Comparison of ENCODE assay signal across 1 cellular context in genomic region chr9:131125288-131126058, GRCh38.
TF ChIP-seq lines count a peak whose summit lies in the region.

NUP214 (plus strand) TSS chr9:131125586; CDS start chr9:131125705, 119 bp downstream.

TF ChIP-seq in HEK293, 187 proteins besides CTCF, POLR2A, EP300 and RAD21 (continued from another document):
- TF ChIP-seq PRDM2 (tag by site-specific recombination; IDR thresholded peaks at IDR 0.05; ENCODE audit: borderline replicate concordance) (no peak), PRDM4 (tag by site-specific recombination; IDR thresholded peaks at IDR 0.05) (0 out of 2 replicates have a peak, but pooled peaks have one; percentile 18), ZNF571 (tag by site-specific recombination; IDR thresholded peaks at IDR 0.05) (no peak), ZNF600 (tag by site-specific recombination; IDR thresholded peaks at IDR 0.05) (0 out of 2 replicates have a peak, but pooled peaks have one; percentile 2), ZNF707 (tag by site-specific recombination; IDR thresholded peaks at IDR 0.05) (no peak), ZNF37A (tag by site-specific recombination; IDR thresholded peaks at IDR 0.05) (no peak), ZNF366 (tag by site-specific recombination; conservative IDR thresholded peaks at IDR 0.05) (0 out of 2 replicates have a peak, but pooled peaks have one; percentile 14), ZBTB1 (tag by site-specific recombination; IDR thresholded peaks at IDR 0.05) (no peak), PRDM10 (tag by site-specific recombination; IDR thresholded peaks at IDR 0.05) (peak; percentile 84; the same call in 1 of the 2 replicates), ZNF2 (tag by site-specific recombination; IDR thresholded peaks at IDR 0.05) (peak; percentile 86), ZXDB (tag by site-specific recombination; IDR thresholded peaks at IDR 0.05) (peak; percentile 91), ZNF610 (tag by site-specific recombination; IDR thresholded peaks at IDR 0.05; ENCODE audit: borderline replicate concordance) (peak; percentile 96), ZNF660 (tag by site-specific recombination; IDR thresholded peaks at IDR 0.05) (peak; percentile 30; the same call in 1 of the 2 replicates), ZNF416 (tag by site-specific recombination; IDR thresholded peaks at IDR 0.05) (no peak), KLF9 (tag by site-specific recombination; IDR thresholded peaks at IDR 0.05; ENCODE audit: low read depth) (peak; percentile 25; the same call in 1 of the 2 replicates), ZNF341 (tag by site-specific recombination; IDR thresholded peaks at IDR 0.05; ENCODE audit: low read depth) (0 out of 2 replicates have a peak, but pooled peaks have one; percentile 29), SP2 (tag by site-specific recombination; IDR thresholded peaks at IDR 0.05) (peak; percentile 98), KLF8 (tag by site-specific recombination; IDR thresholded peaks at IDR 0.05) (peak; percentile 76), HIC1 (tag by site-specific recombination; IDR thresholded peaks at IDR 0.05) (no peak), ZBTB17 (tag by site-specific recombination; IDR thresholded peaks at IDR 0.05) (peak; percentile 97), ATF2 (tag by site-specific recombination; IDR thresholded peaks at IDR 0.05; ENCODE audit: low read depth) (peak; percentile 93), ZNF248 (tag by site-specific recombination; IDR thresholded peaks at IDR 0.05) (no peak), ELK4 (IDR thresholded peaks at IDR 0.05; ENCODE audit: borderline replicate concordance, low read depth, low read length) (no peak), YY2 (tag by site-specific recombination; IDR thresholded peaks at IDR 0.05) (peak; percentile 77), ZNF501 (tag by site-specific recombination; IDR thresholded peaks at IDR 0.05) (peak; percentile 85), ZSCAN30 (tag by site-specific recombination; IDR thresholded peaks at IDR 0.05) (peak; percentile 25; the same call in 1 of the 2 replicates), ZNF518A (tag by site-specific recombination; conservative IDR thresholded peaks at IDR 0.05; ENCODE audit: low read depth) (peak; percentile 85), EGR2 (tag by site-specific recombination; IDR thresholded peaks at IDR 0.05; ENCODE audit: low read depth) (peak; percentile 95), ZNF140 (tag by site-specific recombination; IDR thresholded peaks at IDR 0.05) (no peak), KLF10 (tag by site-specific recombination; IDR thresholded peaks at IDR 0.05) (no peak), ZSCAN4 (tag by site-specific recombination; IDR thresholded peaks at IDR 0.05) (no peak)
